ENCODE assay signal across 1 cellular context in genomic region chr20:22403860-22404608, GRCh38.
TF ChIP-seq lines count a peak whose summit lies in the region.

No MANE protein-coding gene starts in this region.

TF ChIP-seq in K562, 482 proteins besides CTCF, POLR2A, EP300 and RAD21 (continued from another document):
- TF ChIP-seq, protein P1, sequence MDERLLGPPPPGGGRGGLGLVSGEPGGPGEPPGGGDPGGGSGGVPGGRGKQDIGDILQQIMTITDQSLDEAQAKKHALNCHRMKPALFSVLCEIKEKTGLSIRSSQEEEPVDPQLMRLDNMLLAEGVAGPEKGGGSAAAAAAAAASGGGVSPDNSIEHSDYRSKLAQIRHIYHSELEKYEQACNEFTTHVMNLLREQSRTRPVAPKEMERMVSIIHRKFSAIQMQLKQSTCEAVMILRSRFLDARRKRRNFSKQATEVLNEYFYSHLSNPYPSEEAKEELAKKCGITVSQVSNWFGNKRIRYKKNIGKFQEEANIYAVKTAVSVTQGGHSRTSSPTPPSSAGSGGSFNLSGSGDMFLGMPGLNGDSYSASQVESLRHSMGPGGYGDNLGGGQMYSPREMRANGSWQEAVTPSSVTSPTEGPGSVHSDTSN (CRISPR knock-in tag; IDR thresholded peaks at IDR 0.05; ENCODE audit: low read depth) = no peak
- TF ChIP-seq, protein P1 (tag; conservative IDR thresholded peaks at IDR 0.05; ENCODE audit: low read depth) = 0 out of 2 replicates have a peak, but pooled peaks have one; percentile 19
- TF ChIP-seq RNF219 (CRISPR knock-in tag; IDR thresholded peaks at IDR 0.05) (no peak), NFRKB (IDR thresholded peaks at IDR 0.05; ENCODE audit: low read depth) (peak; percentile 1; the same call in 1 of the 2 replicates), PKNOX1 (IDR thresholded peaks at IDR 0.05) (peak; percentile 65), RCOR1 (IDR thresholded peaks at IDR 0.05; ENCODE audit: borderline replicate concordance in 1 of 2, low read depth in 2 of 2, low read length in 2 of 2) (peak in 1 of 2 experiments; percentile 41; a peak in 2 of 4 replicates), TAL1 (IDR thresholded peaks at IDR 0.05) (peak; percentile 58), MYBL2 (IDR thresholded peaks at IDR 0.05; ENCODE audit: low read depth) (no peak), MYBL2 (CRISPR knock-in tag; IDR thresholded peaks at IDR 0.05; ENCODE audit: borderline replicate concordance) (no peak), MEIS2 (IDR thresholded peaks at IDR 0.05; ENCODE audit: partially characterized antibody) (peak; percentile 77), CBFA2T2 (conservative IDR thresholded peaks at IDR 0.05) (peak; percentile 52), MLLT1 (IDR thresholded peaks at IDR 0.05) (0 out of 4 replicates have a peak, but pooled peaks of 1 of the 2 experiments have one; percentile 18), FOXA1 (IDR thresholded peaks at IDR 0.05; ENCODE audit: borderline replicate concordance) (peak; percentile 71), RFX1 (IDR thresholded peaks at IDR 0.05) (peak; percentile 52), ARID1B (IDR thresholded peaks at IDR 0.05) (peak; percentile 53), GABPB1 (CRISPR knock-in tag; IDR thresholded peaks at IDR 0.05) (no peak), TEAD4 (IDR thresholded peaks at IDR 0.05; ENCODE audit: low read length) (0 out of 2 replicates have a peak, but pooled peaks have one; percentile 8), TEAD4 (CRISPR knock-in tag; IDR thresholded peaks at IDR 0.05; ENCODE audit: borderline replicate concordance) (no peak), FOXA3 (CRISPR knock-in tag; conservative IDR thresholded peaks at IDR 0.05 in 1 of 2, IDR thresholded peaks at IDR 0.05 in 1 of 2) (peak in 1 of 2 experiments; percentile 77; a peak in 2 of 4 replicates), NCOA6 (IDR thresholded peaks at IDR 0.05) (no peak), SOX6 (IDR thresholded peaks at IDR 0.05) (peak; percentile 33; the same call in 1 of the 2 replicates), KDM1A (IDR thresholded peaks at IDR 0.05) (peak; percentile 39 to 54; a peak in 2 of 4 replicates), TCF3 (CRISPR knock-in tag; IDR thresholded peaks at IDR 0.05) (peak; percentile 61), RUNX1 (IDR thresholded peaks at IDR 0.05; ENCODE audit: low read depth) (no peak)
TF ChIP-seq in K562: peak in this region for 19.
